8 cellular contexts compared by ENCODE assay signal in the genomic region with DNA sequence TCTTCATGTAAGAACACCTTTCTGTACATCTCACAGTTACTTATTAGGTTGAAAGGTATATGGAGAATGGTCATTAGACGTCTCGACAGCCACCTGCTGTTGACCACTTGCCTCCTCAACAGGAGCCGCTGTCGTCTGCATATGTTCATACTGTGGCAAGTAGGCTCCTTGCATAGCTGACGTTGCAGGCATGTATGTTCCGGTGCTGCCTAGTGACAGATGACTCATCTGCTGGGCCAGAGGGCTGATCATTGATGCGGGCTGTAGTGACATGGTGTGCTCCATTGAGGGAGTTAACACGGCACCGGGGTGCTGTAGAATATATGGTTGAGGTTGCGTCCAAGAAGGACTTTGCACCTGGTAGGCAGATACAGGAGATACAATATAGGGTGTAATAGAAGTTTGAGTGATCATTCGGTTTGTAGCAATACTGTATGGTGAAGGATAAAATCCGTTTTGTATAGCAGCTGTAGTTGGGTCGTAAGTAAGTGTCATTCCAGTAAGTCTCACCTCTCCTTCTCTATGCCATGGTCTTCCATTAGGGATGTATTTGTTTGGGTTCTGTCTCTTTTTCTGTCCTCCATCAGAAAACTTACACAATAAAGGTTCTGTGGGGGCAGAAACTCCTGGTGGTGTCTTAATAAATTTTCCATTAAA. TPM values are rescaled to one million over a fixed set of nuclear protein-coding genes. Genes with fewer than 3 reads are reported as not detected.
A peak's percentile ranks its signal among the peaks of the same experiment; 100 is the strongest.
DNase-seq lines count a peak whose midpoint lies in the region; ATAC-seq, FAIRE-seq and TF ChIP-seq lines count a peak whose summit lies in the region.
"Not testable (repeated sequence)": the region's sequence is repeated elsewhere in the genome, so short reads cannot be mapped to it uniquely, and the experiment has no call there.

No MANE protein-coding gene starts in this region.

- peak; percentile 70 for ATAC-seq in GM19395 (IDR thresholded peaks at IDR 0.05; ENCODE audit: unreplicated experiment)
- peak; percentile 96 for ATAC-seq in HG03025 (IDR thresholded peaks at IDR 0.05; ENCODE audit: low FRiP score, unreplicated experiment)
- peak; percentile 58 to 71 for ATAC-seq in activated naive CD4-positive, alpha-beta T cell treated with anti-CD3 and anti-CD28 coated beads, Interleukin-2, amount 50 U/mL, for 72 hours

- intact Hi-C loops in left ventricle myocardium inferior (cut with micrococcal nuclease): not testable (repeated sequence)

- not testable (repeated sequence) for H3K36me3 ChIP-seq in SU-DHL-6 (ENCODE audit: low read length); small intestine (ENCODE audit: control insufficient read depth in 2 of 2, insufficient read depth in 2 of 2, low read length in 2 of 2)
- H3K36me3 ChIP-seq in left ventricle myocardium inferior: peaks cover 13% of the 10 kb centered on the region

- DNase-seq in D721Med (ENCODE audit: insufficient read length, low spot score): peak; percentile 33
- DNase-seq in NB4 (ENCODE audit: low read depth): peak; percentile 95
- not testable (repeated sequence) for DNase-seq in activated naive CD4-positive, alpha-beta T cell treated with anti-CD3 and anti-CD28 coated beads, Interleukin-2, amount 50 U/mL, for 72 hours (ENCODE audit: low spot score in 2 of 2)
- peak; percentile 27 for DNase-seq in left ventricle myocardium inferior
- peak; percentile 65 for DNase-seq in small intestine

- H4K20me1 ChIP-seq in SU-DHL-6 (ENCODE audit: low read depth, low read length): not testable (repeated sequence)

- not testable (repeated sequence) for TF ChIP-seq POLR2A in NB4 (IDR thresholded peaks at IDR 0.05; ENCODE audit: extremely low read depth, insufficient read length)

- not testable (repeated sequence) for H3K9me3 ChIP-seq in SU-DHL-6 (ENCODE audit: insufficient read depth, low read length); left ventricle myocardium inferior (replicated peaks); small intestine (ENCODE audit: control insufficient read depth, low read depth)

- TF ChIP-seq CTCF in D721Med (IDR thresholded peaks at IDR 0.05; ENCODE audit: insufficient read depth, missing control alignments); SU-DHL-6 (IDR thresholded peaks at IDR 0.05; ENCODE audit: insufficient read depth, low read length, poor library complexity, severe bottlenecking); left ventricle myocardium inferior (IDR thresholded peaks at IDR 0.05; ENCODE audit: borderline replicate concordance): not testable (repeated sequence)
- TF ChIP-seq CTCF in NB4 (IDR thresholded peaks at IDR 0.05; ENCODE audit: low read depth, low read length): peak; percentile 45

- H3K4me3 ChIP-seq in NB4 (ENCODE audit: low read depth, low read length): peak overlapping the region; percentile 53
- H3K4me3 ChIP-seq in SU-DHL-6 (ENCODE audit: insufficient read depth, low read length, poor library complexity, severe bottlenecking); left ventricle myocardium inferior; small intestine (ENCODE audit: low read depth in 1 of 2, low read length in 2 of 2): not testable (repeated sequence)

- H2AFZ ChIP-seq in SU-DHL-6 (ENCODE audit: low read depth, low read length, severe bottlenecking): peak overlapping the region; percentile 49

- not testable (repeated sequence) for H3K27me3 ChIP-seq in SU-DHL-6 (ENCODE audit: low read length); left ventricle myocardium inferior (ENCODE audit: low read depth); small intestine (ENCODE audit: control insufficient read depth in 2 of 2, insufficient read depth in 2 of 2, low read length in 2 of 2)

- H3F3A ChIP-seq in SU-DHL-6 (ENCODE audit: insufficient read depth): not testable (repeated sequence)

- FAIRE-seq in D721Med (lab: Jason Lieb, UNC); small intestine (lab: Jason Lieb, UNC): not testable (repeated sequence)

- H3K79me2 ChIP-seq in SU-DHL-6 (ENCODE audit: insufficient read depth, low read length): not testable (repeated sequence)

- peaks cover 22% of the 10 kb centered on the region for H3K4me1 ChIP-seq in left ventricle myocardium inferior
- not testable (repeated sequence) for H3K4me1 ChIP-seq in small intestine (ENCODE audit: control insufficient read depth in 2 of 2, insufficient read depth in 1 of 2, low read depth in 1 of 2, low read length in 1 of 2)

- H3K27ac ChIP-seq in SU-DHL-6 (ENCODE audit: low read depth, low read length) (peak overlapping the region; percentile 15), left ventricle myocardium inferior (replicated peaks) (peak overlapping the region; percentile 68)
- H3K27ac ChIP-seq in small intestine (ENCODE audit: low read depth in 1 of 2, low read length in 1 of 2): not testable (repeated sequence)

- not testable (repeated sequence) for H3K9me3 Mint-ChIP-seq in activated naive CD4-positive, alpha-beta T cell treated with anti-CD3 and anti-CD28 coated beads, Interleukin-2, amount 50 U/mL, for 72 hours

- H3K36me3 Mint-ChIP-seq in activated naive CD4-positive, alpha-beta T cell treated with anti-CD3 and anti-CD28 coated beads, Interleukin-2, amount 50 U/mL, for 72 hours: not testable (repeated sequence)

- H3K9ac ChIP-seq in SU-DHL-6 (ENCODE audit: low read length): peak overlapping the region; percentile 30; the same call in 1 of the 2 replicates

- peak overlapping the region; percentile 43 for H3K4me2 ChIP-seq in SU-DHL-6 (ENCODE audit: low read depth, low read length, poor library complexity, severe bottlenecking)

- H3K27ac Mint-ChIP-seq in activated naive CD4-positive, alpha-beta T cell treated with anti-CD3 and anti-CD28 coated beads, Interleukin-2, amount 50 U/mL, for 72 hours: not testable (repeated sequence)

- WGBS in small intestine, 3 donors: 23 to 63% (median 56%) methylated on average over 13 of the region's 13 CpGs

- not testable (repeated sequence) for H3K9me2 ChIP-seq in SU-DHL-6 (replicated peaks; ENCODE audit: insufficient read depth, low read length)

RNA-seq across cellular contexts. Expression of a gene that starts 45.2 kb away (rescaled TPM):
- total RNA-seq in activated naive CD4-positive, alpha-beta T cell treated with anti-CD3 and anti-CD28 coated beads, Interleukin-2, amount 50 U/mL, for 72 hours: 1 to 10 TPM in 1 of 2 donors, under 1 TPM in 1; 0.66 to 1.0 TPM
- total RNA-seq in left ventricle myocardium inferior: 4.8 TPM
- 1 to 10 TPM in 1 of 3 donors, under 1 TPM in 2; 0.22 to 4.0 (median 0.81) TPM for polyA plus RNA-seq in small intestine
